In the genomic region with DNA sequence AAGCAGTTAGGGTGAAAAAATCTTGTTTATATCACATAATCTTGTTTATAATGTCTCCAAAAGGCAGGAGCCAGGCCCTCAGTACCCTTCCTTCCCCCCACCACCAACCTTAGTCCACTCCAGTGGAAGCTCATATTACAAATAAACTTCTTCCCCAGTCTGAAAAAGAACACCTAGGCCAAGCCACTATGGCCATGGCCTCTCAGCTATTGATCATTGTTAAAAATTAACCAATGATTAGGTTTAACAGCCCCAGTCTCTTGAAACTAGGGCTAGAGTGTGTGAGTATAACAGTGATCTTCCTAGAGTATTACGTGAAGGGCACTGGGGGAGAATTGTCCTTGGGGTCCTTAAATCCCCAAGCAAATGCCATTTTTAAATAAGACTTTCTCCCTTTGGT, we compare ENCODE assay signal across 39 cellular contexts.
"Had no signal": no experiment of that assay in that cellular context is flagged by ENCODE, and none has a peak within 500 bp of the region (broad histone marks: within the 10 kb centered on the region; RNA-seq: fewer than 3 reads in every experiment).

No MANE protein-coding gene starts in this region.

- FAIRE-seq: bronchial epithelial cell had no signal

- H3K27me3 ChIP-seq: ascending aorta, body of pancreas, brain microvascular endothelial cell, cardiac muscle cell had no signal

- ATAC-seq: activated naive CD4-positive, alpha-beta T cell treated with anti-CD3 and anti-CD28 coated beads, Interleukin-2, amount 50 U/mL, for 72 hours; activated naive CD8-positive, alpha-beta T cell treated with anti-CD3 and anti-CD28 coated beads, Interleukin-2, amount 50 U/mL, for 24 hours; activated T-cell treated with anti-CD3 and anti-CD28 coated beads, Interleukin-2, amount 50 U/mL, for 4 hours; activated T-cell treated with anti-CD3 and anti-CD28 coated beads, Interleukin-2, amount 50 U/mL, for 72 hours; activated T-helper 17 cell treated with anti-CD3 and anti-CD28 coated beads, Interleukin-2, amount 50 U/mL, for 72 hours; body of pancreas had no signal

- H3K9me3 ChIP-seq: adrenal gland, ascending aorta, body of pancreas, breast epithelium had no signal

- H3K36me3 Mint-ChIP-seq: activated naive CD4-positive, alpha-beta T cell treated with anti-CD3 and anti-CD28 coated beads, Interleukin-2, amount 10 ng/mL, durations not matched to agents 7 days and 5 days; activated naive CD4-positive, alpha-beta T cell treated with anti-CD3 and anti-CD28 coated beads, Interleukin-2, amount 50 U/mL, for 24 hours; activated naive CD4-positive, alpha-beta T cell treated with anti-CD3 and anti-CD28 coated beads, Interleukin-2, amount 50 U/mL, for 72 hours; activated naive CD8-positive, alpha-beta T cell; activated naive CD8-positive, alpha-beta T cell treated with anti-CD3 and anti-CD28 coated beads for 36 hours; activated naive CD8-positive, alpha-beta T cell treated with anti-CD3 and anti-CD28 coated beads, Interleukin-2, amount 10 ng/mL, durations not matched to agents 7 days and 5 days; brain had no signal

- H3K4me3 Mint-ChIP-seq: activated naive CD4-positive, alpha-beta T cell treated with anti-CD3 and anti-CD28 coated beads for 36 hours; activated naive CD4-positive, alpha-beta T cell treated with anti-CD3 and anti-CD28 coated beads, Interleukin-2, amount 10 ng/mL, durations not matched to agents 7 days and 5 days; activated naive CD4-positive, alpha-beta T cell treated with anti-CD3 and anti-CD28 coated beads, Interleukin-2, amount 50 U/mL, for 24 hours; activated naive CD8-positive, alpha-beta T cell; activated naive CD8-positive, alpha-beta T cell treated with anti-CD3 and anti-CD28 coated beads for 36 hours; activated naive CD8-positive, alpha-beta T cell treated with anti-CD3 and anti-CD28 coated beads, Interleukin-2, amount 10 ng/mL, durations not matched to agents 7 days and 5 days; activated naive CD8-positive, alpha-beta T cell treated with anti-CD3 and anti-CD28 coated beads, Interleukin-2, amount 50 U/mL, for 24 hours; activated T-cell treated with anti-CD3 and anti-CD28 coated beads, Interleukin-2, amount 50 U/mL, for 4 hours; activated T-cell treated with anti-CD3 and anti-CD28 coated beads, Interleukin-2, amount 50 U/mL, for 72 hours; activated T-helper 1 cell treated with anti-CD3 and anti-CD28 coated beads, Interleukin-12 subunit alpha, Interleukin-12 subunit beta, Interleukin-2, Interleukin-4 antibody, amounts not matched to agents 30 ng/mL and 10 ng/mL and 1 ng/mL, durations not matched to agents 14 hours and 24 hours and 36 hours; activated T-helper 17 cell treated with anti-CD3 and anti-CD28 coated beads, Interleukin-2, amount 50 U/mL, for 72 hours; brain; central memory CD8-positive, alpha-beta T cell had no signal

- H3K36me3 ChIP-seq: adrenal gland, ascending aorta, brain microvascular endothelial cell, breast epithelium, cardiac muscle cell had no signal

- H3K27ac ChIP-seq: adrenal gland, ascending aorta, body of pancreas, brain microvascular endothelial cell, breast epithelium, cardiac muscle cell had no signal

- H3K4me1 Mint-ChIP-seq: activated naive CD4-positive, alpha-beta T cell treated with anti-CD3 and anti-CD28 coated beads, Interleukin-2, amount 10 ng/mL, durations not matched to agents 7 days and 5 days; activated naive CD4-positive, alpha-beta T cell treated with anti-CD3 and anti-CD28 coated beads, Interleukin-2, amount 50 U/mL, for 24 hours; activated naive CD8-positive, alpha-beta T cell treated with anti-CD3 and anti-CD28 coated beads for 36 hours; activated naive CD8-positive, alpha-beta T cell treated with anti-CD3 and anti-CD28 coated beads, Interleukin-2, amount 10 ng/mL, durations not matched to agents 7 days and 5 days; activated naive CD8-positive, alpha-beta T cell treated with anti-CD3 and anti-CD28 coated beads, Interleukin-2, amount 50 U/mL, for 24 hours; activated T-helper 17 cell treated with anti-CD3 and anti-CD28 coated beads, Interleukin-2, amount 50 U/mL, for 72 hours; brain; central memory CD8-positive, alpha-beta T cell had no signal

- H3K9me3 Mint-ChIP-seq: activated naive CD4-positive, alpha-beta T cell treated with anti-CD3 and anti-CD28 coated beads for 36 hours; activated naive CD4-positive, alpha-beta T cell treated with anti-CD3 and anti-CD28 coated beads, Interleukin-2, amount 50 U/mL, for 24 hours; activated naive CD4-positive, alpha-beta T cell treated with anti-CD3 and anti-CD28 coated beads, Interleukin-2, amount 50 U/mL, for 72 hours; activated naive CD8-positive, alpha-beta T cell treated with anti-CD3 and anti-CD28 coated beads for 36 hours; activated naive CD8-positive, alpha-beta T cell treated with anti-CD3 and anti-CD28 coated beads, Interleukin-2, amount 10 ng/mL, durations not matched to agents 7 days and 5 days; activated naive CD8-positive, alpha-beta T cell treated with anti-CD3 and anti-CD28 coated beads, Interleukin-2, amount 50 U/mL, for 24 hours; activated T-cell treated with anti-CD3 and anti-CD28 coated beads, Interleukin-2, amount 50 U/mL, for 4 hours; activated T-helper 1 cell treated with anti-CD3 and anti-CD28 coated beads, Interleukin-12 subunit alpha, Interleukin-12 subunit beta, Interleukin-2, Interleukin-4 antibody, amounts not matched to agents 30 ng/mL and 10 ng/mL and 1 ng/mL, durations not matched to agents 14 hours and 24 hours and 36 hours; activated T-helper 2 cell treated with anti-CD3 and anti-CD28 coated beads, Interferon-gamma antibody, Interleukin-2, Interleukin-4, amounts not matched to agents 10 μg/mL and 5 μg/mL and 100 μg/mL, durations not matched to agents 14 hours and 24 hours and 36 hours had no signal

- H3K27me3 Mint-ChIP-seq: activated naive CD4-positive, alpha-beta T cell treated with anti-CD3 and anti-CD28 coated beads, Interleukin-2, amount 10 ng/mL, durations not matched to agents 7 days and 5 days; activated naive CD4-positive, alpha-beta T cell treated with anti-CD3 and anti-CD28 coated beads, Interleukin-2, amount 50 U/mL, for 24 hours; activated naive CD8-positive, alpha-beta T cell; activated naive CD8-positive, alpha-beta T cell treated with anti-CD3 and anti-CD28 coated beads for 36 hours; activated naive CD8-positive, alpha-beta T cell treated with anti-CD3 and anti-CD28 coated beads, Interleukin-2, amount 10 ng/mL, durations not matched to agents 7 days and 5 days; activated naive CD8-positive, alpha-beta T cell treated with anti-CD3 and anti-CD28 coated beads, Interleukin-2, amount 50 U/mL, for 24 hours; activated T-helper 17 cell treated with anti-CD3 and anti-CD28 coated beads, Interleukin-2, amount 50 U/mL, for 72 hours; brain; central memory CD8-positive, alpha-beta T cell had no signal

- H3K27ac Mint-ChIP-seq: activated naive CD4-positive, alpha-beta T cell treated with anti-CD3 and anti-CD28 coated beads for 36 hours; activated naive CD4-positive, alpha-beta T cell treated with anti-CD3 and anti-CD28 coated beads, Interleukin-2, amount 10 ng/mL, durations not matched to agents 7 days and 5 days; activated naive CD4-positive, alpha-beta T cell treated with anti-CD3 and anti-CD28 coated beads, Interleukin-2, amount 50 U/mL, for 24 hours; activated naive CD4-positive, alpha-beta T cell treated with anti-CD3 and anti-CD28 coated beads, Interleukin-2, amount 50 U/mL, for 72 hours; activated naive CD8-positive, alpha-beta T cell; activated naive CD8-positive, alpha-beta T cell treated with anti-CD3 and anti-CD28 coated beads for 36 hours; activated naive CD8-positive, alpha-beta T cell treated with anti-CD3 and anti-CD28 coated beads, Interleukin-2, amount 10 ng/mL, durations not matched to agents 7 days and 5 days; activated naive CD8-positive, alpha-beta T cell treated with anti-CD3 and anti-CD28 coated beads, Interleukin-2, amount 50 U/mL, for 24 hours; activated T-cell treated with anti-CD3 and anti-CD28 coated beads, Interleukin-2, amount 50 U/mL, for 72 hours; activated T-helper 1 cell treated with anti-CD3 and anti-CD28 coated beads, Interleukin-12 subunit alpha, Interleukin-12 subunit beta, Interleukin-2, Interleukin-4 antibody, amounts not matched to agents 30 ng/mL and 10 ng/mL and 1 ng/mL, durations not matched to agents 14 hours and 24 hours and 36 hours; activated T-helper 17 cell treated with anti-CD3 and anti-CD28 coated beads, Interleukin-2, amount 50 U/mL, for 72 hours; activated T-helper 2 cell treated with anti-CD3 and anti-CD28 coated beads, Interferon-gamma antibody, Interleukin-2, Interleukin-4, amounts not matched to agents 10 μg/mL and 5 μg/mL and 100 μg/mL, durations not matched to agents 14 hours and 24 hours and 36 hours; brain had no signal

- H3K4me1 ChIP-seq: adrenal gland, ascending aorta, body of pancreas, breast epithelium had no signal

- H3K4me3 ChIP-seq: adrenal gland, ascending aorta, body of pancreas, breast epithelium, cardiac muscle cell had no signal

- DNase-seq: activated effector memory CD4-positive, alpha-beta T cell treated with anti-CD3 and anti-CD28 coated beads, Interleukin-2, amount 50 U/mL, for 16 hours; activated effector memory CD4-positive, alpha-beta T cell treated with Interleukin-2 at 50 U/mL for 16 hours; activated gamma-delta T cell; activated gamma-delta T cell treated with Interleukin-2 at 50 U/mL for 16 hours; activated naive CD4-positive, alpha-beta T cell; activated naive CD4-positive, alpha-beta T cell treated with anti-CD3 and anti-CD28 coated beads for 36 hours; activated naive CD4-positive, alpha-beta T cell treated with anti-CD3 and anti-CD28 coated beads, Interleukin-2, amount 10 ng/mL, durations not matched to agents 7 days and 5 days; activated naive CD4-positive, alpha-beta T cell treated with anti-CD3 and anti-CD28 coated beads, Interleukin-2, amount 50 U/mL, for 16 hours; activated naive CD4-positive, alpha-beta T cell treated with Interleukin-2 at 50 U/mL for 16 hours; activated naive CD8-positive, alpha-beta T cell treated with anti-CD3 and anti-CD28 coated beads for 36 hours; activated naive CD8-positive, alpha-beta T cell treated with anti-CD3 and anti-CD28 coated beads, Interleukin-2, amount 10 ng/mL, durations not matched to agents 7 days and 5 days; activated naive CD8-positive, alpha-beta T cell treated with anti-CD3 and anti-CD28 coated beads, Interleukin-2, amount 50 U/mL, for 24 hours; activated T-cell treated with anti-CD3 and anti-CD28 coated beads for 4 hours; activated T-cell treated with anti-CD3 and anti-CD28 coated beads, Interleukin-2, amount 50 U/mL, for 1 hour; activated T-cell treated with anti-CD3 and anti-CD28 coated beads, Interleukin-2, amount 50 U/mL, for 4 hours; activated T-cell treated with anti-CD3 and anti-CD28 coated beads, Interleukin-2, amount 50 U/mL, for 48 hours; activated T-cell treated with anti-CD3 and anti-CD28 coated beads, Interleukin-2, amount 50 U/mL, for 72 hours; adrenal gland; amniotic stem cell; amygdala; anterior cingulate cortex; aorta; body of pancreas; brain microvascular endothelial cell; caudate nucleus; central memory CD4-positive, alpha-beta T cell; cerebellar nuclear complex had no signal
